In the genomic region with DNA sequence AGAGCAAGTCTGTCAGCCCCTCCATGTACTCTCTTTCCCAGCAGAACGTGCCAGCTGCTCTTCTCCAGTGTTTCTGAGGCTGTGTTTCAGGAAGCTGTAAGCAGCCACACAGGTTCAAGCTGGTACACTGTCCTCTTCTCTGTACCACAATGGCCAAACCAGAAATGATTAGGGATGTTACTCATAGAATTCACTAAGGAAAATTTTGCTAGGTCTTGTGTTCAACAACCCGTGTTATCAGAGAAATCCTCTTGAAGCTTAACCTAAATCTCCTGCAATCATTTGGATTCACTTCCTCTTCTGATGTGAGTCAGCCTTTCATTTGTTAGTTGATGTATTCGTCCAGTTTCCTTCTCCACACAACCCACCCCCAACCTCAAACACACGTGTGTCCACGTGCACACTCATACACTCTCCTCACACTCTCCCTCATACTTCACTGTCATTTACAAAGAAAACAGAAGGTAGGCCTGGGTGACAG, we compare ENCODE assay signal across 9 cellular contexts.
DNase-seq lines count a peak whose midpoint lies in the region; ATAC-seq and TF ChIP-seq lines count a peak whose summit lies in the region.
"Had no signal": no experiment of that assay in that cellular context is flagged by ENCODE, and none has a peak within 500 bp of the region (broad histone marks: within the 10 kb centered on the region; RNA-seq: fewer than 3 reads in every experiment).

No MANE protein-coding gene starts in this region.

- no peak for TF ChIP-seq CTCF in prostate gland (IDR thresholded peaks at IDR 0.05)
- no peak for TF ChIP-seq CTCF in BE2C (IDR thresholded peaks at IDR 0.05; ENCODE audit: low read depth, low read length)

- no peaks in the 10 kb centered on the region for H3K9me3 ChIP-seq in prostate gland
- no peaks in the 10 kb centered on the region for H3K9me3 ChIP-seq in BE2C

- H3K4me1 ChIP-seq in prostate gland (replicated peaks), result no peaks in the 10 kb centered on the region
- H3K4me1 ChIP-seq in BE2C, result no peaks in the 10 kb centered on the region

- H3K27ac ChIP-seq in prostate gland, result no peak overlapping the region
- H3K27ac ChIP-seq: KMS-11 had no signal

- peak; percentile 99 for ATAC-seq in GM18519 (IDR thresholded peaks at IDR 0.05; ENCODE audit: low FRiP score, unreplicated experiment)
- ATAC-seq in GM21825 (IDR thresholded peaks at IDR 0.05; ENCODE audit: unreplicated experiment), result peak; percentile 99

- 71% methylated on average over 5 of the region's 5 CpGs for WGBS in prostate gland

- H3K4me3 ChIP-seq in prostate gland (no peak overlapping the region), BE2C (ENCODE audit: low read depth, low read length) (no peak overlapping the region)

- no peaks in the 10 kb centered on the region for H3K36me3 ChIP-seq in prostate gland
- peaks cover 59% of the 10 kb centered on the region for H3K36me3 ChIP-seq in BE2C

- DNase-seq in MV-4-11 (lab: John Stamatoyannopoulos, UW), result peak; percentile 97
- peak; percentile 75 for DNase-seq in medulla oblongata (ENCODE audit: extremely low spot score)
- no peak for DNase-seq in activated CD8-positive, alpha-beta memory T cell treated with anti-CD3 and anti-CD28 coated beads, Interleukin-2, amount 50 U/mL, for 48 hours
- DNase-seq in prostate gland (ENCODE audit: low spot score), result no peak
- no peak for DNase-seq in NCI-H1436 treated with DMSO at 0.1 percent for 48 hours (lab: John Stamatoyannopoulos, UW)
- DNase-seq in BE2C, result no peak

- H3K27me3 ChIP-seq in prostate gland (replicated peaks; ENCODE audit: insufficient read depth) (no peaks in the 10 kb centered on the region), BE2C (no peaks in the 10 kb centered on the region)

- intact Hi-C loops in prostate gland (cut with DNase I), result no loop called here

- no peak for TF ChIP-seq POLR2A in prostate gland (IDR thresholded peaks at IDR 0.05)

Comparison
In these comparisons a context has a peak if more than half of its experiments do, and no peak if none do; other contexts are left out.
1. DNase-seq: peak in MV-4-11 (single experiment) and medulla oblongata (single experiment); none in activated CD8-positive, alpha-beta memory T cell treated with anti-CD3 and anti-CD28 coated beads, Interleukin-2, amount 50 U/mL, for 48 hours (single experiment), prostate gland (single experiment), NCI-H1436 treated with DMSO at 0.1 percent for 48 hours (single experiment) and BE2C (single experiment).